In the genomic region with DNA sequence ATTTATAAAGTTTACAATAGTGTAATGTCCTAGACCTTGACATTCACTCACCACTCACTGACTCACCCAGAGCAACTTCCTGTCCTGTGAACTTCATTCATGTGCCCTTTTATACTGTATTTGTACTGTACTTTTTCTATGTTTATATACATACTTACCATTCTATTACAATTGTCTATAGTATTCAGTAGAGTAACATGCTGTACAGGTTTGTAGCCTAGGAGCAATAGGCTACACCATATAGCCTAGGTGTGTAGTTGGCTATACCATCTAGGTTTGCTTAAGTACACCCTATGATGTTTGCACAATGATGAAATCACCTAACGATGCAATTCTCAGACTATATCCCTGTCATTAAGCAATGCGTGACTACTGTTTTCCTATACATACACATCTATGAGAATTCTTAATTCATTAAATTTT, we compare ENCODE assay signal across 1 cellular context.
TF ChIP-seq lines count a peak whose summit lies in the region.

No MANE protein-coding gene starts in this region.

TF ChIP-seq in HepG2, 621 proteins besides CTCF, POLR2A, EP300 and RAD21 (continued from another document and continues in another):
- TF ChIP-seq, protein P1, sequence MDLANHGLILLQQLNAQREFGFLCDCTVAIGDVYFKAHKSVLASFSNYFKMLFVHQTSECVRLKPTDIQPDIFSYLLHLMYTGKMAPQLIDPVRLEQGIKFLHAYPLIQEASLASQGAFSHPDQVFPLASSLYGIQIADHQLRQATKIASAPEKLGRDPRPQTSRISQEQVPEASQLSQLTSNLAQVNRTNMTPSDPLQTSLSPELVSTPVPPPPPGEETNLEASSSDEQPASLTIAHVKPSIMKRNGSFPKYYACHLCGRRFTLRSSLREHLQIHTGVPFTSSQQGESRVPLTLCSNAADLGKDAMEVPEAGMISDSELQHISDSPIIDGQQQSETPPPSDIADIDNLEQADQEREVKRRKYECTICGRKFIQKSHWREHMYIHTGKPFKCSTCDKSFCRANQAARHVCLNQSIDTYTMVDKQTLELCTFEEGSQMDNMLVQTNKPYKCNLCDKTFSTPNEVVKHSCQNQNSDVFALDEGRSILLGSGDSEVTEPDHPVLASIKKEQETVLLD (CRISPR knock-in tag; IDR thresholded peaks at IDR 0.05; ENCODE audit: low read depth) = no peak
- TF ChIP-seq MED13 (CRISPR knock-in tag; IDR thresholded peaks at IDR 0.05) (no peak), PAWR (CRISPR knock-in tag; IDR thresholded peaks at IDR 0.05; ENCODE audit: borderline replicate concordance) (no peak), RCOR2 (CRISPR knock-in tag; IDR thresholded peaks at IDR 0.05) (peak; percentile 40; the same call in 1 of the 2 replicates), CEBPG (CRISPR knock-in tag; IDR thresholded peaks at IDR 0.05) (peak; percentile 94), RFX5 (IDR thresholded peaks at IDR 0.05; ENCODE audit: low read depth, low read length) (no peak), EHMT2 (IDR thresholded peaks at IDR 0.05; ENCODE audit: borderline replicate concordance, low read depth, low read length) (no peak), ZNF235 (CRISPR knock-in tag; IDR thresholded peaks at IDR 0.05; ENCODE audit: borderline replicate concordance) (no peak), ZNF138 (CRISPR knock-in tag; IDR thresholded peaks at IDR 0.05; ENCODE audit: low read depth) (no peak), IRX3 (CRISPR knock-in tag; IDR thresholded peaks at IDR 0.05; ENCODE audit: borderline replicate concordance, low read depth) (no peak), NCOA1 (CRISPR knock-in tag; IDR thresholded peaks at IDR 0.05) (no peak), ZNF354B (CRISPR knock-in tag; IDR thresholded peaks at IDR 0.05) (no peak), NR2F6 (IDR thresholded peaks at IDR 0.05) (peak; percentile 69), NR2F6 (CRISPR knock-in tag; IDR thresholded peaks at IDR 0.05) (peak; percentile 56), ZFP82 (CRISPR knock-in tag; IDR thresholded peaks at IDR 0.05; ENCODE audit: borderline replicate concordance) (no peak), IKZF1 (IDR thresholded peaks at IDR 0.05) (no peak), BRD4 (CRISPR knock-in tag; IDR thresholded peaks at IDR 0.05) (no peak), NFATC3 (CRISPR knock-in tag; IDR thresholded peaks at IDR 0.05) (no peak), NFE2 (CRISPR knock-in tag; IDR thresholded peaks at IDR 0.05) (no peak), TARDBP (CRISPR knock-in tag; IDR thresholded peaks at IDR 0.05) (no peak), NFE2L2 (IDR thresholded peaks at IDR 0.05; ENCODE audit: low read length) (no peak), FLYWCH1 (CRISPR knock-in tag; IDR thresholded peaks at IDR 0.05) (no peak), ZNF207 (IDR thresholded peaks at IDR 0.05; ENCODE audit: borderline replicate concordance) (no peak), ZNF724P (CRISPR knock-in tag; IDR thresholded peaks at IDR 0.05; ENCODE audit: borderline replicate concordance) (no peak), RELA (CRISPR knock-in tag; IDR thresholded peaks at IDR 0.05) (no peak), SMYD3 (CRISPR knock-in tag; IDR thresholded peaks at IDR 0.05) (no peak), ZNF550 (CRISPR knock-in tag; IDR thresholded peaks at IDR 0.05; ENCODE audit: borderline replicate concordance) (no peak), ZNF451 (CRISPR knock-in tag; IDR thresholded peaks at IDR 0.05) (no peak), RAD51 (IDR thresholded peaks at IDR 0.05; ENCODE audit: borderline replicate concordance) (no peak), ZNF703 (CRISPR knock-in tag; IDR thresholded peaks at IDR 0.05; ENCODE audit: borderline replicate concordance) (no peak), TSC22D2 (CRISPR knock-in tag; IDR thresholded peaks at IDR 0.05; ENCODE audit: borderline replicate concordance) (no peak), SMAD3 (CRISPR knock-in tag; IDR thresholded peaks at IDR 0.05) (no peak), ZSCAN21 (CRISPR knock-in tag; IDR thresholded peaks at IDR 0.05; ENCODE audit: borderline replicate concordance) (no peak), ZNF773 (CRISPR knock-in tag; IDR thresholded peaks at IDR 0.05; ENCODE audit: borderline replicate concordance) (no peak), FOXJ3 (CRISPR knock-in tag; IDR thresholded peaks at IDR 0.05; ENCODE audit: borderline replicate concordance) (no peak)
- TF ChIP-seq, protein P2, sequence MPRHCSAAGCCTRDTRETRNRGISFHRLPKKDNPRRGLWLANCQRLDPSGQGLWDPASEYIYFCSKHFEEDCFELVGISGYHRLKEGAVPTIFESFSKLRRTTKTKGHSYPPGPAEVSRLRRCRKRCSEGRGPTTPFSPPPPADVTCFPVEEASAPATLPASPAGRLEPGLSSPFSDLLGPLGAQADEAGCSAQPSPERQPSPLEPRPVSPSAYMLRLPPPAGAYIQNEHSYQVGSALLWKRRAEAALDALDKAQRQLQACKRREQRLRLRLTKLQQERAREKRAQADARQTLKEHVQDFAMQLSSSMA (CRISPR knock-in tag; IDR thresholded peaks at IDR 0.05) = no peak
- TF ChIP-seq, protein P3, sequence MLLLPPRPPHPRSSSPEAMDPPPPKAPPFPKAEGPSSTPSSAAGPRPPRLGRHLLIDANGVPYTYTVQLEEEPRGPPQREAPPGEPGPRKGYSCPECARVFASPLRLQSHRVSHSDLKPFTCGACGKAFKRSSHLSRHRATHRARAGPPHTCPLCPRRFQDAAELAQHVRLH (CRISPR knock-in tag; IDR thresholded peaks at IDR 0.05; ENCODE audit: borderline replicate concordance, low read depth) = no peak
- TF ChIP-seq, protein P4, sequence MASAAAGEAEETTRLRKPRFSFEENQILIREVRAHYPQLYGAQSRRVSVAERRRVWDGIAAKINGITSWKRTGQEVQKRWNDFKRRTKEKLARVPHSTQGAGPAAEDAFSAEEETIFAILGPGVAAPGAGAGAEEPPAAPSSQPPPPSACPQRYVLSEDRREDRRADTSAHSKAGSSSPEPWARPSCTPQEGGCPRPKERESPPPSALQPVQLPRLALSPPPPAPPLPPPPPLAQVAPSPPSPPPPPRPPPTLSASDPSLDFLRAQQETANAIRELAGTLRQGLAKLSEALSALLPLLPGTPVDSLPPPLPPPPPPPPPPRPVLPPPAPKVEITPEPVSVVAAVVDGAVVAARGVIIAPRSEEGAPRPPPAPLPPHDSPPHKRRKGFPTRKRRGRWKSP (CRISPR knock-in tag; IDR thresholded peaks at IDR 0.05) = no peak
- TF ChIP-seq, protein P5, sequence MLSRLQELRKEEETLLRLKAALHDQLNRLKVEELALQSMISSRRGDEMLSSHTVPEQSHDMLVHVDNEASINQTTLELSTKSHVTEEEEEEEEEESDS (CRISPR knock-in tag; IDR thresholded peaks at IDR 0.05; ENCODE audit: borderline replicate concordance) = no peak
- TF ChIP-seq, protein P6, sequence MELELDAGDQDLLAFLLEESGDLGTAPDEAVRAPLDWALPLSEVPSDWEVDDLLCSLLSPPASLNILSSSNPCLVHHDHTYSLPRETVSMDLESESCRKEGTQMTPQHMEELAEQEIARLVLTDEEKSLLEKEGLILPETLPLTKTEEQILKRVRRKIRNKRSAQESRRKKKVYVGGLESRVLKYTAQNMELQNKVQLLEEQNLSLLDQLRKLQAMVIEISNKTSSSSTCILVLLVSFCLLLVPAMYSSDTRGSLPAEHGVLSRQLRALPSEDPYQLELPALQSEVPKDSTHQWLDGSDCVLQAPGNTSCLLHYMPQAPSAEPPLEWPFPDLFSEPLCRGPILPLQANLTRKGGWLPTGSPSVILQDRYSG (CRISPR knock-in tag; IDR thresholded peaks at IDR 0.05) = no peak
- TF ChIP-seq, protein P7, sequence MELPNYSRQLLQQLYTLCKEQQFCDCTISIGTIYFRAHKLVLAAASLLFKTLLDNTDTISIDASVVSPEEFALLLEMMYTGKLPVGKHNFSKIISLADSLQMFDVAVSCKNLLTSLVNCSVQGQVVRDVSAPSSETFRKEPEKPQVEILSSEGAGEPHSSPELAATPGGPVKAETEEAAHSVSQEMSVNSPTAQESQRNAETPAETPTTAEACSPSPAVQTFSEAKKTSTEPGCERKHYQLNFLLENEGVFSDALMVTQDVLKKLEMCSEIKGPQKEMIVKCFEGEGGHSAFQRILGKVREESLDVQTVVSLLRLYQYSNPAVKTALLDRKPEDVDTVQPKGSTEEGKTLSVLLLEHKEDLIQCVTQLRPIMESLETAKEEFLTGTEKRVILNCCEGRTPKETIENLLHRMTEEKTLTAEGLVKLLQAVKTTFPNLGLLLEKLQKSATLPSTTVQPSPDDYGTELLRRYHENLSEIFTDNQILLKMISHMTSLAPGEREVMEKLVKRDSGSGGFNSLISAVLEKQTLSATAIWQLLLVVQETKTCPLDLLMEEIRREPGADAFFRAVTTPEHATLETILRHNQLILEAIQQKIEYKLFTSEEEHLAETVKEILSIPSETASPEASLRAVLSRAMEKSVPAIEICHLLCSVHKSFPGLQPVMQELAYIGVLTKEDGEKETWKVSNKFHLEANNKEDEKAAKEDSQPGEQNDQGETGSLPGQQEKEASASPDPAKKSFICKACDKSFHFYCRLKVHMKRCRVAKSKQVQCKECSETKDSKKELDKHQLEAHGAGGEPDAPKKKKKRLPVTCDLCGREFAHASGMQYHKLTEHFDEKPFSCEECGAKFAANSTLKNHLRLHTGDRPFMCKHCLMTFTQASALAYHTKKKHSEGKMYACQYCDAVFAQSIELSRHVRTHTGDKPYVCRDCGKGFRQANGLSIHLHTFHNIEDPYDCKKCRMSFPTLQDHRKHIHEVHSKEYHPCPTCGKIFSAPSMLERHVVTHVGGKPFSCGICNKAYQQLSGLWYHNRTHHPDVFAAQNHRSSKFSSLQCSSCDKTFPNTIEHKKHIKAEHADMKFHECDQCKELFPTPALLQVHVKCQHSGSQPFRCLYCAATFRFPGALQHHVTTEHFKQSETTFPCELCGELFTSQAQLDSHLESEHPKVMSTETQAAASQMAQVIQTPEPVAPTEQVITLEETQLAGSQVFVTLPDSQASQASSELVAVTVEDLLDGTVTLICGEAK (IDR thresholded peaks at IDR 0.05) = peak; percentile 39; the same call in 1 of the 2 replicates
- TF ChIP-seq, protein P7 (CRISPR knock-in tag; IDR thresholded peaks at IDR 0.05) = no peak
- TF ChIP-seq, protein P8, sequence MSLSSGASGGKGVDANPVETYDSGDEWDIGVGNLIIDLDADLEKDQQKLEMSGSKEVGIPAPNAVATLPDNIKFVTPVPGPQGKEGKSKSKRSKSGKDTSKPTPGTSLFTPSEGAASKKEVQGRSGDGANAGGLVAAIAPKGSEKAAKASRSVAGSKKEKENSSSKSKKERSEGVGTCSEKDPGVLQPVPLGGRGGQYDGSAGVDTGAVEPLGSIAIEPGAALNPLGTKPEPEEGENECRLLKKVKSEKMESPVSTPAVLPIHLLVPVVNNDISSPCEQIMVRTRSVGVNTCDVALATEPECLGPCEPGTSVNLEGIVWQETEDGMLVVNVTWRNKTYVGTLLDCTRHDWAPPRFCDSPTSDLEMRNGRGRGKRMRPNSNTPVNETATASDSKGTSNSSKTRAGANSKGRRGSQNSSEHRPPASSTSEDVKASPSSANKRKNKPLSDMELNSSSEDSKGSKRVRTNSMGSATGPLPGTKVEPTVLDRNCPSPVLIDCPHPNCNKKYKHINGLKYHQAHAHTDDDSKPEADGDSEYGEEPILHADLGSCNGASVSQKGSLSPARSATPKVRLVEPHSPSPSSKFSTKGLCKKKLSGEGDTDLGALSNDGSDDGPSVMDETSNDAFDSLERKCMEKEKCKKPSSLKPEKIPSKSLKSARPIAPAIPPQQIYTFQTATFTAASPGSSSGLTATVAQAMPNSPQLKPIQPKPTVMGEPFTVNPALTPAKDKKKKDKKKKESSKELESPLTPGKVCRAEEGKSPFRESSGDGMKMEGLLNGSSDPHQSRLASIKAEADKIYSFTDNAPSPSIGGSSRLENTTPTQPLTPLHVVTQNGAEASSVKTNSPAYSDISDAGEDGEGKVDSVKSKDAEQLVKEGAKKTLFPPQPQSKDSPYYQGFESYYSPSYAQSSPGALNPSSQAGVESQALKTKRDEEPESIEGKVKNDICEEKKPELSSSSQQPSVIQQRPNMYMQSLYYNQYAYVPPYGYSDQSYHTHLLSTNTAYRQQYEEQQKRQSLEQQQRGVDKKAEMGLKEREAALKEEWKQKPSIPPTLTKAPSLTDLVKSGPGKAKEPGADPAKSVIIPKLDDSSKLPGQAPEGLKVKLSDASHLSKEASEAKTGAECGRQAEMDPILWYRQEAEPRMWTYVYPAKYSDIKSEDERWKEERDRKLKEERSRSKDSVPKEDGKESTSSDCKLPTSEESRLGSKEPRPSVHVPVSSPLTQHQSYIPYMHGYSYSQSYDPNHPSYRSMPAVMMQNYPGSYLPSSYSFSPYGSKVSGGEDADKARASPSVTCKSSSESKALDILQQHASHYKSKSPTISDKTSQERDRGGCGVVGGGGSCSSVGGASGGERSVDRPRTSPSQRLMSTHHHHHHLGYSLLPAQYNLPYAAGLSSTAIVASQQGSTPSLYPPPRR (CRISPR knock-in tag; IDR thresholded peaks at IDR 0.05; ENCODE audit: borderline replicate concordance) = no peak
- TF ChIP-seq, protein P9, sequence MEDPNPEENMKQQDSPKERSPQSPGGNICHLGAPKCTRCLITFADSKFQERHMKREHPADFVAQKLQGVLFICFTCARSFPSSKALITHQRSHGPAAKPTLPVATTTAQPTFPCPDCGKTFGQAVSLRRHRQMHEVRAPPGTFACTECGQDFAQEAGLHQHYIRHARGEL (CRISPR knock-in tag; IDR thresholded peaks at IDR 0.05) = no peak
- TF ChIP-seq, protein P10, sequence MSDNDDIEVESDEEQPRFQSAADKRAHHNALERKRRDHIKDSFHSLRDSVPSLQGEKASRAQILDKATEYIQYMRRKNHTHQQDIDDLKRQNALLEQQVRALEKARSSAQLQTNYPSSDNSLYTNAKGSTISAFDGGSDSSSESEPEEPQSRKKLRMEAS (IDR thresholded peaks at IDR 0.05) = no peak
